Comparison of ENCODE assay signal across 8 cellular contexts in genomic region chr2:30224147-30224546, GRCh38. TPM values are rescaled to one million over a fixed set of nuclear protein-coding genes. Genes with fewer than 3 reads are reported as not detected.
A peak's percentile ranks its signal among the peaks of the same experiment; 100 is the strongest.
DNase-seq lines count a peak whose midpoint lies in the region; ATAC-seq and TF ChIP-seq lines count a peak whose summit lies in the region.

No MANE protein-coding gene starts in this region.

- CTCF ChIA-PET in activated naive CD4-positive, alpha-beta T cell treated with anti-CD3 and anti-CD28 coated beads, Interleukin-2, amount 10 ng/mL, durations not matched to agents 7 days and 5 days (lab: Charles Lee) = interaction anchor here (1.0 to 6.6 kb wide), 3 partner anchors 15 to 59 kb away, joined by 4 to 47 read pairs (median 7); no protein-coding TSS in a partner anchor

- no peak for ATAC-seq in activated T-helper 17 cell treated with anti-CD3 and anti-CD28 coated beads, Interleukin-2, amount 50 U/mL, for 72 hours (replicated peaks)
- no peak for ATAC-seq in omental fat pad (ENCODE audit: low FRiP score)

- no peak for TF ChIP-seq POLR2A in transverse colon (IDR thresholded peaks at IDR 0.05)

- in situ Hi-C loops in transverse colon (cut with MboI; ENCODE audit: low pct_ligation_motif_present in 1 of 4, low pct_unique_long_range_greater_than_20kb in 1 of 4, low sequenced_read_pairs in 3 of 4) = loop anchor here in 1 of 4 donors (25.0 kb wide), 1 partner anchor 938 kb away; no protein-coding TSS in a partner anchor
- in situ Hi-C loops in KBM-7 (cut with MboI; ENCODE audit: low pct_unique_long_range_greater_than_20kb, low sequenced_read_pairs) = no loop called here

- no peak overlapping the region for H3K4me3 ChIP-seq in transverse colon

- H3K4me1 ChIP-seq in transverse colon = peaks cover 12 to 31% (median 20%) of the 10 kb centered on the region in 4 donors

- H3K27ac ChIP-seq in transverse colon = peak overlapping the region; percentile 39 to 80 (median 59)

- H3K9me3 Mint-ChIP-seq in activated naive CD4-positive, alpha-beta T cell treated with anti-CD3 and anti-CD28 coated beads, Interleukin-2, amount 10 ng/mL, durations not matched to agents 7 days and 5 days = no peaks in the 10 kb centered on the region
- no peaks in the 10 kb centered on the region for H3K9me3 Mint-ChIP-seq in activated T-helper 17 cell treated with anti-CD3 and anti-CD28 coated beads, Interleukin-2, amount 50 U/mL, for 72 hours

- no peak for DNase-seq in activated naive CD4-positive, alpha-beta T cell treated with anti-CD3 and anti-CD28 coated beads, Interleukin-2, amount 10 ng/mL, durations not matched to agents 7 days and 5 days
- no peak for DNase-seq in activated naive CD4-positive, alpha-beta T cell (lab: John Stamatoyannopoulos, UW)
- DNase-seq in islet precursor cell (peak; percentile 65), transverse colon (peak; percentile 20), anterior cingulate cortex (lab: John Stamatoyannopoulos, UW) (no peak), KBM-7 (no peak), omental fat pad (ENCODE audit: low spot score) (no peak)

- TF ChIP-seq EP300 in transverse colon (IDR thresholded peaks at IDR 0.05; ENCODE audit: low read depth) = no peak

- H3K27me3 Mint-ChIP-seq in activated naive CD4-positive, alpha-beta T cell treated with anti-CD3 and anti-CD28 coated beads, Interleukin-2, amount 10 ng/mL, durations not matched to agents 7 days and 5 days = peaks cover 6% of the 10 kb centered on the region
- H3K27me3 Mint-ChIP-seq in activated T-helper 17 cell treated with anti-CD3 and anti-CD28 coated beads, Interleukin-2, amount 50 U/mL, for 72 hours = no peaks in the 10 kb centered on the region

- peak overlapping the region; percentile 94 for H3K27ac Mint-ChIP-seq in activated naive CD4-positive, alpha-beta T cell treated with anti-CD3 and anti-CD28 coated beads, Interleukin-2, amount 10 ng/mL, durations not matched to agents 7 days and 5 days
- peak overlapping the region; percentile 100 for H3K27ac Mint-ChIP-seq in activated T-helper 17 cell treated with anti-CD3 and anti-CD28 coated beads, Interleukin-2, amount 50 U/mL, for 72 hours

- no peaks in the 10 kb centered on the region for H3K36me3 Mint-ChIP-seq in activated naive CD4-positive, alpha-beta T cell treated with anti-CD3 and anti-CD28 coated beads, Interleukin-2, amount 10 ng/mL, durations not matched to agents 7 days and 5 days
- H3K36me3 Mint-ChIP-seq in activated T-helper 17 cell treated with anti-CD3 and anti-CD28 coated beads, Interleukin-2, amount 50 U/mL, for 72 hours (ENCODE audit: low read depth) = no peaks in the 10 kb centered on the region

- H3K4me3 Mint-ChIP-seq in activated naive CD4-positive, alpha-beta T cell treated with anti-CD3 and anti-CD28 coated beads, Interleukin-2, amount 10 ng/mL, durations not matched to agents 7 days and 5 days = no peak overlapping the region
- H3K4me3 Mint-ChIP-seq in activated T-helper 17 cell treated with anti-CD3 and anti-CD28 coated beads, Interleukin-2, amount 50 U/mL, for 72 hours = peak overlapping the region; percentile 94

- TF ChIP-seq CTCF in transverse colon (IDR thresholded peaks at IDR 0.05) (no peak), omental fat pad (IDR thresholded peaks at IDR 0.05) (no peak)

- H3K27me3 ChIP-seq in transverse colon = peaks cover 11% of the 10 kb centered on the region

- H3K4me1 Mint-ChIP-seq in activated naive CD4-positive, alpha-beta T cell treated with anti-CD3 and anti-CD28 coated beads, Interleukin-2, amount 10 ng/mL, durations not matched to agents 7 days and 5 days = peaks cover 62% of the 10 kb centered on the region
- H3K4me1 Mint-ChIP-seq in activated T-helper 17 cell treated with anti-CD3 and anti-CD28 coated beads, Interleukin-2, amount 50 U/mL, for 72 hours = peaks cover 31% of the 10 kb centered on the region

- intact Hi-C loops in transverse colon (cut with DNase I; ENCODE audit: low total_unique reads) = no loop called here

- H3K36me3 ChIP-seq in transverse colon = no peaks in the 10 kb centered on the region

- no peaks in the 10 kb centered on the region for H3K9me3 ChIP-seq in transverse colon

RNA-seq across cellular contexts. Expression of gene LBH, which starts 7.2 kb away (rescaled TPM):
- total RNA-seq in activated T-helper 17 cell treated with anti-CD3 and anti-CD28 coated beads, Interleukin-2, amount 50 U/mL, for 72 hours = 100 to 1,000 TPM in 1 of 2 donors, 10 to 100 TPM in 1; 38.9 to 154 TPM
- 10 to 100 TPM in 3 of 4 donors, 1 to 10 TPM in 1; 7.0 to 37.8 (median 16.3) TPM for total RNA-seq in transverse colon
- total RNA-seq in omental fat pad = 10 to 100 TPM; 14.4 to 20.6 (median 19.4) TPM

Comparison
In these comparisons a context has a peak if more than half of its experiments do, and no peak if none do; other contexts are left out.
1. DNase-seq: peak in islet precursor cell (single experiment) and transverse colon (single experiment); none in activated naive CD4-positive, alpha-beta T cell treated with anti-CD3 and anti-CD28 coated beads, Interleukin-2, amount 10 ng/mL, durations not matched to agents 7 days and 5 days (single experiment), activated naive CD4-positive, alpha-beta T cell (0 of 4), anterior cingulate cortex (0 of 58), KBM-7 (single experiment) and omental fat pad (single experiment).